Comparison of ENCODE assay signal across 8 cellular contexts in the genomic region with DNA sequence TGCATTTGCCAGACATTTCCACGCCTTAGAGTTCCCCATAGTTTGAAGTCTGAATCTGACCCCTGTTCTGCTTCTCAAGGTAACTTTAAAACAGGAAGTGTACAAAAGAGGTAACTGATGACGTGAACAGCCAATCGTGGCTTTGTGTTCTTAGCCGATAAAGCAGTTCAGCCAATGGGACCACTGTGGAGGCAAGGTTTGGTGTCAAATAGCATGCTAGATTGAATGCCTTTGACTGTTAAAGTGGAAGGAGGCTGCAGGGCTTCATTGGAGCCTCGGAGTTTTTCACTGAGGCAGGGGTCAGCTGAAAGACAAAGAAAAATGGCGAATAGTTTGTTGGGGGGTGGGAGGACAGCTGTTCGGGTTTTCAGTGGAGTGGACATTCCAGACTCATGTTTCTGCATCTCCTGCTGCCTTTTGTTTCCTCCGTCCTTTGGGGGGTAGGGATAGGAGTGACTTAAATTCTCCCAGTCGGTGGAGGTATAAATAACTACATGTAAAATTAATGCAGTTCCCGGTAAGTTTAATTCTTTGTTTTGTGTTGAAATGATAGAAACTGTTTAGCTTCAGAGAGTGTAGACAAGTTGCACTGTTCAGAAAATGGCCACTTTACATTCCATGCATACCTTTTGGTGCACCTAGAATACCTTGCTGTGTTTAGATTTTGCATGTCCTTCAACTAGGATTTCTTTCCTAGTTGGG. TPM values are rescaled to one million over a fixed set of nuclear protein-coding genes. Genes with fewer than 3 reads are reported as not detected.
DNase-seq lines count a peak whose midpoint lies in the region; ATAC-seq, FAIRE-seq and TF ChIP-seq lines count a peak whose summit lies in the region.

No MANE protein-coding gene starts in this region.

- peaks cover 0 to 3% of the 10 kb centered on the region in 2 experiments for H3K36me3 ChIP-seq in keratinocyte (ENCODE audit: control insufficient read depth in 2 of 2, extremely low read depth in 1 of 2, insufficient read depth in 2 of 2, low read length in 2 of 2)

- peak; percentile 59 for FAIRE-seq in A204.1 (lab: Jason Lieb, UNC)
- peak; percentile 94 for FAIRE-seq in keratinocyte (lab: Jason Lieb, UNC)

- ATAC-seq in GM18870 (IDR thresholded peaks at IDR 0.05; ENCODE audit: unreplicated experiment) (peak; percentile 87), HG03103 (IDR thresholded peaks at IDR 0.05; ENCODE audit: low read depth, unreplicated experiment) (peak; percentile 76)

- TF ChIP-seq CTCF in chondrocyte (IDR thresholded peaks at IDR 0.05) (no peak), keratinocyte (optimal IDR thresholded peaks at IDR 0.05 in 1 of 3, IDR thresholded peaks at IDR 0.05 in 1 of 3, conservative IDR thresholded peaks at IDR 0.05 in 1 of 3; ENCODE audit: extremely low read depth in 1 of 3, insufficient read depth in 2 of 3, low read length in 3 of 3) (no peak)

- no peaks in the 10 kb centered on the region for H3K27me3 Mint-ChIP-seq in chondrocyte (ENCODE audit: low read depth)

- H3K79me2 ChIP-seq in keratinocyte (ENCODE audit: control insufficient read depth, insufficient read depth, low read length) = peaks cover 60% of the 10 kb centered on the region

- H3K9me1 ChIP-seq in keratinocyte (ENCODE audit: control insufficient read depth, extremely low read depth, insufficient read depth, low read length) = no peaks in the 10 kb centered on the region

- peak; percentile 98 for DNase-seq in NCI-H2227 treated with DMSO at 0.1 percent for 48 hours (lab: John Stamatoyannopoulos, UW)
- peak; percentile 36 for DNase-seq in activated CD4-positive, CD25-positive, alpha-beta regulatory T cell treated with anti-CD3 and anti-CD28 coated beads, Interleukin-2, amount 50 U/mL, for 72 hours
- no peak for DNase-seq in chondrocyte (ENCODE audit: low spot score)
- peak; percentile 55 for DNase-seq in keratinocyte (ENCODE audit: low read depth, low spot score)
- peak; percentile 16 to 44 for DNase-seq in stimulated activated CD4-positive, alpha-beta T cell treated with anti-CD3 and anti-CD28 coated beads, Interleukin-15, amount 100 ng/mL, for 1 hour (ENCODE audit: low read depth in 1 of 2, low spot score in 1 of 2)

- H3K27ac Mint-ChIP-seq in chondrocyte (ENCODE audit: unreplicated experiment) = peak overlapping the region; percentile 95

- H4K20me1 ChIP-seq in keratinocyte (ENCODE audit: control insufficient read depth, extremely low read depth, insufficient read depth, low read length) = no peaks in the 10 kb centered on the region

- no peaks in the 10 kb centered on the region for H3K27me3 ChIP-seq in keratinocyte (ENCODE audit: control insufficient read depth, extremely low read depth, insufficient read depth, low read length)

- H3K4me3 ChIP-seq in keratinocyte (ENCODE audit: control insufficient read depth in 2 of 3, extremely low read depth in 1 of 3, insufficient read depth in 2 of 3, low read depth in 1 of 3, low read length in 3 of 3) = peak overlapping the region; percentile 60 to 94 (median 75)

- H3K9me3 ChIP-seq in keratinocyte (ENCODE audit: control insufficient read depth, low read depth, low read length) = no peaks in the 10 kb centered on the region

- peaks cover 55% of the 10 kb centered on the region for H3K4me1 ChIP-seq in keratinocyte (ENCODE audit: control insufficient read depth, extremely low read depth, insufficient read depth, low read length)

- no peaks in the 10 kb centered on the region for H3K36me3 Mint-ChIP-seq in chondrocyte (ENCODE audit: low read depth)

- dilution Hi-C loops in keratinocyte (cut with MboI; ENCODE audit: extremely low pct_ligation_motif_present, low sequenced_read_pairs) = no loop called here

- H3K9ac ChIP-seq in keratinocyte (ENCODE audit: control insufficient read depth, extremely low read depth, insufficient read depth, low read length) = peak overlapping the region; percentile 77

- no peaks in the 10 kb centered on the region for H3K9me3 Mint-ChIP-seq in chondrocyte (ENCODE audit: low read depth)

- peak overlapping the region; percentile 97 for H2AFZ ChIP-seq in keratinocyte (ENCODE audit: control insufficient read depth, low read length)

- H3K4me2 ChIP-seq in keratinocyte (ENCODE audit: control insufficient read depth, extremely low read depth, insufficient read depth, low read depth, low read length) = peak overlapping the region; percentile 91

- H3K4me1 Mint-ChIP-seq in chondrocyte (ENCODE audit: low read depth) = peaks cover 51% of the 10 kb centered on the region

- peak overlapping the region; percentile 84 for H3K4me3 Mint-ChIP-seq in chondrocyte (ENCODE audit: unreplicated experiment)

- H3K27ac ChIP-seq in keratinocyte (ENCODE audit: control insufficient read depth, insufficient read depth, low read length) = peak overlapping the region; percentile 86

RNA-seq across cellular contexts. Expression of gene NFYC, which starts 17.7 kb away (rescaled TPM):
- 34.2 to 49.2 TPM (median 35.8 TPM) in 3 replicates for total RNA-seq in chondrocyte
- polyA plus RNA-seq in keratinocyte = 32.4 to 48.5 TPM (median 35.4 TPM) in 3 replicates
- 50.7 TPM for polyA plus RNA-seq in keratinocyte (2011; ENCODE audit: low read depth)
- polyA plus RNA-seq in keratinocyte (2011; cell fraction: cytosol; rRNA removed) = 31.1 and 38.2 TPM in 2 replicates
- 41.2 and 43.9 TPM in 2 replicates for polyA plus RNA-seq in keratinocyte (2011; cell fraction: nucleus; rRNA removed)
- 28.5 and 39.7 TPM in 2 replicates for polyA plus RNA-seq in keratinocyte (2012; ENCODE audit: low replicate concordance)
- 46.8 to 62.9 TPM (median 53.1 TPM) in 3 replicates for polyA minus RNA-seq in keratinocyte
- 43.4 TPM for polyA minus RNA-seq in keratinocyte (2011; cell fraction: cytosol; rRNA and poly(A)+ RNA removed)
- polyA minus RNA-seq in keratinocyte (2011; cell fraction: nucleus; rRNA and poly(A)+ RNA removed) = 26.9 and 29.6 TPM in 2 replicates

RNA-seq across cellular contexts. Expression of gene RIMS3, which starts 43.8 kb away (rescaled TPM):
- total RNA-seq in chondrocyte = 4.8 to 26.3 TPM (median 26.0 TPM) in 3 replicates
- 1.1 to 2.6 TPM (median 1.7 TPM) in 3 replicates for polyA plus RNA-seq in keratinocyte
- polyA plus RNA-seq in keratinocyte (2011; ENCODE audit: low read depth) = 0.66 TPM
- 1.6 and 2.3 TPM in 2 replicates for polyA plus RNA-seq in keratinocyte (2011; cell fraction: cytosol; rRNA removed)
- polyA plus RNA-seq in keratinocyte (2011; cell fraction: nucleus; rRNA removed) = 5.2 and 6.7 TPM in 2 replicates
- polyA plus RNA-seq in keratinocyte (2012; ENCODE audit: low replicate concordance) = 1.4 TPM in 2 replicates
- 2.7 to 4.5 TPM (median 4.3 TPM) in 3 replicates for polyA minus RNA-seq in keratinocyte
- 2.5 TPM for polyA minus RNA-seq in keratinocyte (2011; cell fraction: cytosol; rRNA and poly(A)+ RNA removed)
- 2.5 and 4.0 TPM in 2 replicates for polyA minus RNA-seq in keratinocyte (2011; cell fraction: nucleus; rRNA and poly(A)+ RNA removed)
